Comparison of ENCODE assay signal across 8 cellular contexts in the genomic region with DNA sequence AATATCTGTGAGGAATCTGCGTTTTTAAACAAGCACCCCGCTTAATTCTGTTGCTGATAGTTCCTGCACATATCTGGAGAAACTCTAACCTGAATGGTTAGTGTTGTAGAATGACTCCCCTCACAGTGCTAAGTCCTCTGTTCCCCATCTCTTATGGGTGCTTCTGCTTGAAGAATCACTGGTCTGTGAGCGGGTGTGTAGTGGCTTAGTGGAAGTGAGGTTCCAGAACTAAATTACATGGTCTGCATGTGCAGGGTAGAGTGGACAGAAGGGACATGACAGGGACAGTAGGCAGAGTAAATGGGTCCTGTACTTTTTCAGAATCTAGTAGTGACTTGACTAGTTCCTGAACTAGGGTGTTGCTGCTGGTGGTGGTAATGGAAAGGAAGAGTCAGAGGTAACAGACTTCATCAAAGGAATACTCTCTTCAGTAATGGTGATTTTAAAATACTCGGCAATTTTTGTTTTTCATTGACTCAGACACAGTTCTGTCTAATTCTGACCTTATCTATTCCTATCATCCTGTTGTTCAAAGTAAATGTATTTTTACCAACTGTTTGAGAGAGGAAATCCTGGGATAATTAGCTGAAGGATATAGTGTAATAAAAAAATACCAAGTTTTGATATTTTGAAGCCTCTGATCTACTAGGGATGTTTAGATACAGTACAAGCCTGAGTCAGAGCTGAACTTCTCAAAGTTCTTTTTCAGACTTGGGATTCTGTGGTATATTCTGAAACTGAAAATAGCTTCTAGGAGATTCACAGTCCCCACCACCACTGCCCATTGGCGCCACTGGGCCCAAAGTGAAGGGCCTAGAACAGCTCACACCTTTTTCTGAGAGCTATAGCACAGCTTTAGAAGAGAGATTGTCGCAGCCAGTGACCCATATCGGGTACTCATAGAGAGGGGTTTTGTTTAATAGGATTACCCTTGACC. TPM values are rescaled to one million over a fixed set of nuclear protein-coding genes. Genes with fewer than 3 reads are reported as not detected.
A peak's percentile ranks its signal among the peaks of the same experiment; 100 is the strongest.
DNase-seq lines count a peak whose midpoint lies in the region; ATAC-seq and TF ChIP-seq lines count a peak whose summit lies in the region.

No MANE protein-coding gene starts in this region.

- H3K9ac ChIP-seq in KMS-11 = peak overlapping the region; percentile 72

- TF ChIP-seq CTCF in KMS-11 (conservative IDR thresholded peaks at IDR 0.05; ENCODE audit: low read depth, low read length) (no peak; the same call in none of the 2 replicates), epithelial cell of proximal tubule (conservative IDR thresholded peaks at IDR 0.05; ENCODE audit: low read depth, low read length) (peak; percentile 12), vagina (IDR thresholded peaks at IDR 0.05) (no peak)

- H3K4me3 ChIP-seq in KMS-11 (IDR thresholded peaks at IDR 0.05; ENCODE audit: insufficient read depth, low read depth, low read length) (no peak overlapping the region), epithelial cell of proximal tubule (ENCODE audit: low read depth, low read length) (no peak overlapping the region), vagina (no peak overlapping the region)

- no peak for TF ChIP-seq POLR2A in vagina (IDR thresholded peaks at IDR 0.05)

- H3K27ac ChIP-seq in KMS-11 (peak overlapping the region; percentile 96), vagina (no peak overlapping the region)

- no peaks in the 10 kb centered on the region for H4K20me1 ChIP-seq in KMS-11 (ENCODE audit: insufficient read depth)

- ATAC-seq in GM18502 (IDR thresholded peaks at IDR 0.05; ENCODE audit: poor library complexity, unreplicated experiment) (peak; percentile 95), GM21576 (IDR thresholded peaks at IDR 0.05; ENCODE audit: unreplicated experiment) (peak; percentile 89)

- H3K4me1 ChIP-seq in KMS-11 (ENCODE audit: low read depth, poor library complexity, severe bottlenecking) (peaks cover 98% of the 10 kb centered on the region), vagina (peaks cover 36% of the 10 kb centered on the region)

- DNase-seq in epithelial cell of proximal tubule (ENCODE audit: low read depth) = no peak
- DNase-seq in posterior vena cava (ENCODE audit: low spot score) = no peak
- DNase-seq in NCI-H2196 treated with DMSO at 0.1 percent for 48 hours (lab: John Stamatoyannopoulos, UW; ENCODE audit: unreplicated experiment) = no peak
- DNase-seq in vagina (ENCODE audit: extremely low spot score in 2 of 2) = no peak
- no peak for DNase-seq in hypothalamus (lab: John Stamatoyannopoulos, UW)

- peak overlapping the region; percentile 91 for H3K4me2 ChIP-seq in KMS-11

- H2AFZ ChIP-seq in KMS-11 (ENCODE audit: low read depth) = no peak overlapping the region

- H3K79me2 ChIP-seq in KMS-11 (ENCODE audit: insufficient read depth, low read depth) = peaks cover 92% of the 10 kb centered on the region

- no peaks in the 10 kb centered on the region for H3K27me3 ChIP-seq in KMS-11 (ENCODE audit: insufficient read depth, low read depth)
- no peaks in the 10 kb centered on the region for H3K27me3 ChIP-seq in vagina

- H3K9me3 ChIP-seq in vagina = no peaks in the 10 kb centered on the region

- intact Hi-C loops in posterior vena cava (cut with DNase I) = no loop called here
- intact Hi-C loops in vagina (cut with DNase I) = no loop called here

- H3K36me3 ChIP-seq in KMS-11 (ENCODE audit: insufficient read depth) = no peaks in the 10 kb centered on the region
- H3K36me3 ChIP-seq in vagina = no peaks in the 10 kb centered on the region

RNA-seq across cellular contexts. Expression of a gene that starts 55.5 kb away (rescaled TPM):
- total RNA-seq in epithelial cell of proximal tubule = 31.9 and 37.3 TPM in 2 replicates
- 100 to 1,000 TPM; 142 to 167 TPM for total RNA-seq in posterior vena cava
- total RNA-seq in vagina = 68.5 TPM
